8 cellular contexts compared by ENCODE assay signal in genomic region chr17:78748048-78748729, GRCh38. TPM values are rescaled to one million over a fixed set of nuclear protein-coding genes. Genes with fewer than 3 reads are reported as not detected.
DNase-seq lines count a peak whose midpoint lies in the region; TF ChIP-seq lines count a peak whose summit lies in the region.

No MANE protein-coding gene starts in this region.

- H3K4me3 ChIP-seq in NB4 (ENCODE audit: low read depth, low read length) = peak overlapping the region; percentile 7

- TF ChIP-seq POLR2A in NB4 (IDR thresholded peaks at IDR 0.05; ENCODE audit: extremely low read depth, insufficient read length) = no peak

- peak; percentile 61 for DNase-seq in activated CD8-positive, alpha-beta memory T cell treated with anti-CD3 and anti-CD28 coated beads for 24 hours
- no peak for DNase-seq in activated CD8-positive, alpha-beta memory T cell treated with anti-CD3 and anti-CD28 coated beads, Interleukin-2, amount 50 U/mL, for 4 hours
- DNase-seq in NB4 (ENCODE audit: low read depth) (peak; percentile 22), endothelial cell (ENCODE audit: low spot score) (no peak), iPS-NIHi11 (ENCODE audit: low spot score) (no peak), NCI-H2081 treated with DMSO at 0.1 percent for 48 hours (lab: John Stamatoyannopoulos, UW) (no peak), NCI-H2107 (lab: John Stamatoyannopoulos, UW) (no peak)
- DNase-seq in stimulated activated CD4-positive, alpha-beta T cell treated with anti-CD3 and anti-CD28 coated beads, TNF-alpha, amount 100 ng/mL, for 48 hours (ENCODE audit: low read depth in 3 of 3) = peak in 2 of 3 donors; percentile 46 to 58

- no peaks in the 10 kb centered on the region for H3K36me3 Mint-ChIP-seq in endothelial cell (ENCODE audit: low read depth, unreplicated experiment)

- peak overlapping the region; percentile 73 for H3K27ac Mint-ChIP-seq in endothelial cell (ENCODE audit: unreplicated experiment)

- H3K27me3 Mint-ChIP-seq in endothelial cell (ENCODE audit: unreplicated experiment) = peaks cover 2% of the 10 kb centered on the region

- peak overlapping the region; percentile 28 for H3K4me3 Mint-ChIP-seq in endothelial cell (ENCODE audit: unreplicated experiment)

- H3K9me3 Mint-ChIP-seq in endothelial cell (ENCODE audit: unreplicated experiment) = no peaks in the 10 kb centered on the region

- TF ChIP-seq CTCF in NB4 (IDR thresholded peaks at IDR 0.05; ENCODE audit: low read depth, low read length) = no peak
- no peak for TF ChIP-seq CTCF in endothelial cell (IDR thresholded peaks at IDR 0.05; ENCODE audit: unreplicated experiment)

- H3K4me1 Mint-ChIP-seq in endothelial cell (ENCODE audit: unreplicated experiment) = peaks cover 51% of the 10 kb centered on the region

RNA-seq across cellular contexts. Expression of gene CYTH1, which starts 33.9 kb away (rescaled TPM):
- 73.3 TPM for total RNA-seq in endothelial cell (ENCODE audit: unreplicated experiment)

Comparison
In these comparisons a context has a peak if more than half of its experiments do, and no peak if none do; other contexts are left out.
1. DNase-seq: peak in activated CD8-positive, alpha-beta memory T cell treated with anti-CD3 and anti-CD28 coated beads for 24 hours (single experiment), NB4 (single experiment) and stimulated activated CD4-positive, alpha-beta T cell treated with anti-CD3 and anti-CD28 coated beads, TNF-alpha, amount 100 ng/mL, for 48 hours (2 of 3); none in activated CD8-positive, alpha-beta memory T cell treated with anti-CD3 and anti-CD28 coated beads, Interleukin-2, amount 50 U/mL, for 4 hours (single experiment), endothelial cell (single experiment), iPS-NIHi11 (single experiment), NCI-H2081 treated with DMSO at 0.1 percent for 48 hours (single experiment) and NCI-H2107 (single experiment).